In genomic region chr22:29947410-29948387, GRCh38 we compare ENCODE assay signal across 16 cellular contexts.
DNase-seq lines count a peak whose midpoint lies in the region; ATAC-seq and TF ChIP-seq lines count a peak whose summit lies in the region.
"Had no signal": no experiment of that assay in that cellular context is flagged by ENCODE, and none has a peak within 500 bp of the region (broad histone marks: within the 10 kb centered on the region; RNA-seq: fewer than 3 reads in every experiment).

No MANE protein-coding gene starts in this region.

- peaks cover 68% of the 10 kb centered on the region for H3K4me1 ChIP-seq in psoas muscle

- no peaks in the 10 kb centered on the region for H3K27me3 Mint-ChIP-seq in T-helper 17 cell

- no peak for TF ChIP-seq CTCF in psoas muscle (IDR thresholded peaks at IDR 0.05)

- no peaks in the 10 kb centered on the region for H3K36me3 Mint-ChIP-seq in T-helper 17 cell (ENCODE audit: low read depth)

- ATAC-seq in T-helper 17 cell (no peak), psoas muscle (no peak)
- ATAC-seq: HepG2 had no signal

- no peaks in the 10 kb centered on the region for H3K27me3 ChIP-seq in psoas muscle (ENCODE audit: insufficient read depth in 3 of 3, low read length in 2 of 3)
- H3K27me3 ChIP-seq: esophagus squamous epithelium had no signal

- 40 to 49% (median 42%) methylated on average over 4 of the region's 4 CpGs for WGBS in psoas muscle, 3 donors

- no peak overlapping the region for H3K4me3 ChIP-seq in psoas muscle
- H3K4me3 ChIP-seq: esophagus squamous epithelium had no signal

- H3K27ac Mint-ChIP-seq in T-helper 17 cell, result peak overlapping the region; percentile 34
- H3K27ac Mint-ChIP-seq: activated naive CD4-positive, alpha-beta T cell treated with anti-CD3 and anti-CD28 coated beads for 36 hours had no signal

- H3K36me3 ChIP-seq in psoas muscle (ENCODE audit: insufficient read depth in 1 of 2, low read depth in 1 of 2), result no peaks in the 10 kb centered on the region
- H3K36me3 ChIP-seq: esophagus squamous epithelium, WERI-Rb-1 had no signal

- H3K27ac ChIP-seq in psoas muscle, result peak overlapping the region; percentile 14
- H3K27ac ChIP-seq: esophagus squamous epithelium, WERI-Rb-1 had no signal

- DNase-seq in GM03348 (ENCODE audit: low spot score) (peak; percentile 51), T-helper 17 cell (no peak), fibroblast of gingiva (ENCODE audit: low read depth) (peak; percentile 6), psoas muscle (no peak), hypothalamus (lab: John Stamatoyannopoulos, UW) (no peak), midbrain (lab: John Stamatoyannopoulos, UW) (no peak), GF-D8 (lab: John Stamatoyannopoulos, UW) (no peak), NCI-H1092 (lab: John Stamatoyannopoulos, UW) (no peak)
- DNase-seq: activated naive CD4-positive, alpha-beta T cell treated with anti-CD3 and anti-CD28 coated beads for 36 hours; DMS79; esophagus squamous epithelium; mesendoderm; NCI-H1092 treated with DMSO at 0.1 percent for 48 hours; NCI-H345; WERI-Rb-1 had no signal

- no peaks in the 10 kb centered on the region for H3K9me3 ChIP-seq in T-helper 17 cell (ENCODE audit: control insufficient read depth, low read length, poor library complexity, severe bottlenecking)
- no peaks in the 10 kb centered on the region for H3K9me3 ChIP-seq in psoas muscle
- H3K9me3 ChIP-seq: esophagus squamous epithelium had no signal

- no peak overlapping the region for H3K4me3 Mint-ChIP-seq in T-helper 17 cell
- H3K4me3 Mint-ChIP-seq: activated naive CD4-positive, alpha-beta T cell treated with anti-CD3 and anti-CD28 coated beads for 36 hours had no signal

- H3K4me1 Mint-ChIP-seq in T-helper 17 cell, result peaks cover 47% of the 10 kb centered on the region

- intact Hi-C loops in psoas muscle (cut with DNase I), result no loop called here

Comparison
In these comparisons a context has a peak if more than half of its experiments do, and no peak if none do; other contexts are left out.
1. DNase-seq: peak in GM03348 (single experiment) and fibroblast of gingiva (single experiment); none in T-helper 17 cell (0 of 3), psoas muscle (0 of 2), hypothalamus (0 of 51), midbrain (single experiment), GF-D8 (single experiment) and NCI-H1092 (single experiment).